ENCODE assay signal across 1 cellular context in genomic region chr6:3252369-3252768, GRCh38.
A peak's percentile ranks its signal among the peaks of the same experiment; 100 is the strongest.
TF ChIP-seq lines count a peak whose summit lies in the region.

No MANE protein-coding gene starts in this region.

TF ChIP-seq in HepG2, 621 proteins besides CTCF, POLR2A, EP300 and RAD21 (continued from another document and continues in another):
- TF ChIP-seq GATAD2A (CRISPR knock-in tag; IDR thresholded peaks at IDR 0.05) (no peak), SIX4 (CRISPR knock-in tag; IDR thresholded peaks at IDR 0.05) (no peak), ZNF646 (CRISPR knock-in tag; IDR thresholded peaks at IDR 0.05) (no peak), NONO (IDR thresholded peaks at IDR 0.05) (no peak), NONO (CRISPR knock-in tag; conservative IDR thresholded peaks at IDR 0.05) (0 out of 2 replicates have a peak, but pooled peaks have one; percentile 18), GZF1 (CRISPR knock-in tag; IDR thresholded peaks at IDR 0.05) (no peak), MYC (CRISPR knock-in tag; IDR thresholded peaks at IDR 0.05; ENCODE audit: borderline replicate concordance) (no peak), ZNF407 (CRISPR knock-in tag; IDR thresholded peaks at IDR 0.05; ENCODE audit: not compliant biosample characterization) (no peak), MNT (IDR thresholded peaks at IDR 0.05) (no peak), ONECUT2 (CRISPR knock-in tag; IDR thresholded peaks at IDR 0.05) (no peak), ZBTB43 (CRISPR knock-in tag; conservative IDR thresholded peaks at IDR 0.05) (no peak), ZMYM4 (CRISPR knock-in tag; IDR thresholded peaks at IDR 0.05) (no peak), KAT2B (IDR thresholded peaks at IDR 0.05; ENCODE audit: borderline replicate concordance, low read depth, low read length) (no peak), SRY (CRISPR knock-in tag; IDR thresholded peaks at IDR 0.05) (no peak), ZNF550 (CRISPR knock-in tag; IDR thresholded peaks at IDR 0.05; ENCODE audit: borderline replicate concordance) (no peak), ZNF496 (CRISPR knock-in tag; IDR thresholded peaks at IDR 0.05; ENCODE audit: insufficient replicate concordance) (no peak), KIAA2018 (CRISPR knock-in tag; IDR thresholded peaks at IDR 0.05; ENCODE audit: borderline replicate concordance) (no peak), ZNF260 (CRISPR knock-in tag; IDR thresholded peaks at IDR 0.05; ENCODE audit: borderline replicate concordance, low read depth) (no peak), ZNF598 (CRISPR knock-in tag; IDR thresholded peaks at IDR 0.05; ENCODE audit: borderline replicate concordance) (no peak), SRSF1 (optimal IDR thresholded peaks at IDR 0.05; ENCODE audit: low read depth, low read length) (no peak), SALL2 (CRISPR knock-in tag; IDR thresholded peaks at IDR 0.05) (no peak), TMF1 (CRISPR knock-in tag; IDR thresholded peaks at IDR 0.05; ENCODE audit: low read depth) (no peak), HOXA3 (CRISPR knock-in tag; IDR thresholded peaks at IDR 0.05) (peak; percentile 16; the same call in 1 of the 2 replicates), FOSL2 (CRISPR knock-in tag; IDR thresholded peaks at IDR 0.05) (no peak), ATF2 (CRISPR knock-in tag; IDR thresholded peaks at IDR 0.05) (no peak), SSRP1 (CRISPR knock-in tag; IDR thresholded peaks at IDR 0.05) (no peak), MBD4 (IDR thresholded peaks at IDR 0.05; ENCODE audit: borderline replicate concordance, low read length) (no peak), ZNF619 (CRISPR knock-in tag; IDR thresholded peaks at IDR 0.05) (no peak), KLF11 (CRISPR knock-in tag; IDR thresholded peaks at IDR 0.05) (no peak)
